8 cellular contexts compared by ENCODE assay signal in the genomic region with DNA sequence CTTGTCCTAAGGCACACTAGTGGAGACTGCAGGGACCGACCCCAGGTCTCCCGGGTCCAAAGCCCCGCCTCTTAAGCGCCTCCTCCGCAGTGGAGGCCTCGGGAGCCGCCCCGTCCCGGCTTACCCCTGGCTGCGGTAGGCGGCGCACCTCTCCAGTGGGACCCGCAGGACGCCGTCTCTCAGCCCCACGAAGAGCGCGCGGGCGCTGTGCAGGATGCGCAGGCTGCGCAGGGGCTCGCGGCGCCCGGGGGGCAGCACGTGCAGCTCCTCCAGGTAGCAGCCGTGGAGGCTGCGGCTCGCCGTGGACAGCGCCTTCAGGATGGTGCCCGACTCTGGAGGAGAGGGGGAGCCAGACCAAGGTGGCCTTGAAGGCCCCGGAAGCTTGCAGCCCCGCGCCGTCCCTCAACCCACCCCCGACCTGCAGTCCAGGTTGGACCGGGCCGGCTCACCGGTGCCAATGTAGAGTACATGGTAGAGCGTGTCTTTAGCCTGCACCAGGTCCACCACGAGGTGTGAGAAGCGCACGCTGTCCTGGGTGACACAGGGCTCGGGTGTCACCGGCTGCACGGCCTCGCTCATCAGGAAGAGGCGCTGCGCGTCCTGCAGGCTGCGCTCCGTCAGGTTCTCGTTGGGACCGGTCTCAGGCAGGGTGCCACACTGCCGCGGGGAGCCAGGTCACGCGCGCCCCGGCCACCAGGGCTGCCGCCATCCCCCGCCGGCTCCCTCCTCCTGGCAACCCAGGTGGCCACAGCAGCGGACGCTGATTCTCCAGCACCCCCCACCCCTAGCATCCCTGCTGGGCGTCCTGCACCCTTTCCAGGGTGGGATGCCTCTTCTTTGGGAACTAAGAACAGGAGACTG.
DNase-seq lines count a peak whose midpoint lies in the region; ATAC-seq and TF ChIP-seq lines count a peak whose summit lies in the region.

No MANE protein-coding gene starts in this region.

- H3K4me1 ChIP-seq in mucosa of descending colon (ENCODE audit: low read depth), result peaks cover 7% of the 10 kb centered on the region

- no peaks in the 10 kb centered on the region for H3K9me3 Mint-ChIP-seq in activated T-helper 17 cell treated with anti-CD3 and anti-CD28 coated beads, Interleukin-2, amount 50 U/mL, for 72 hours

- H3K4me1 Mint-ChIP-seq in activated T-helper 17 cell treated with anti-CD3 and anti-CD28 coated beads, Interleukin-2, amount 50 U/mL, for 72 hours, result no peaks in the 10 kb centered on the region

- H3K9me3 ChIP-seq in mucosa of descending colon, result no peaks in the 10 kb centered on the region

- peak overlapping the region; percentile 15 for H3K4me3 Mint-ChIP-seq in activated T-helper 17 cell treated with anti-CD3 and anti-CD28 coated beads, Interleukin-2, amount 50 U/mL, for 72 hours

- H3K36me3 ChIP-seq in mucosa of descending colon (ENCODE audit: low read depth), result no peaks in the 10 kb centered on the region

- H3K36me3 Mint-ChIP-seq in activated T-helper 17 cell treated with anti-CD3 and anti-CD28 coated beads, Interleukin-2, amount 50 U/mL, for 72 hours (ENCODE audit: low read depth), result no peaks in the 10 kb centered on the region

- peaks cover 5% of the 10 kb centered on the region for H3K27me3 Mint-ChIP-seq in activated T-helper 17 cell treated with anti-CD3 and anti-CD28 coated beads, Interleukin-2, amount 50 U/mL, for 72 hours

- H3K27ac Mint-ChIP-seq in activated T-helper 17 cell treated with anti-CD3 and anti-CD28 coated beads, Interleukin-2, amount 50 U/mL, for 72 hours, result no peak overlapping the region

- ATAC-seq in HG02623 (IDR thresholded peaks at IDR 0.05; ENCODE audit: unreplicated experiment) (peak; percentile 45), mucosa of descending colon (peak; percentile 64), HG03045 (IDR thresholded peaks at IDR 0.05; ENCODE audit: unreplicated experiment) (no peak)
- peak; percentile 61 for ATAC-seq in activated T-helper 17 cell treated with anti-CD3 and anti-CD28 coated beads, Interleukin-2, amount 50 U/mL, for 72 hours (replicated peaks)

- DNase-seq in GM12865 (ENCODE audit: low read depth), result peak; percentile 40
- peak in 1 of 3 donors; percentile 35 for DNase-seq in mucosa of descending colon
- DNase-seq in 8988T, result no peak
- no peak for DNase-seq in NCI-H82 (lab: John Stamatoyannopoulos, UW)
- no peak for DNase-seq in T-helper 9 cell

- TF ChIP-seq CTCF in GM12865 (IDR thresholded peaks at IDR 0.05; ENCODE audit: insufficient read depth, low read depth, low read length, missing control alignments), result peak; percentile 11
- no peak for TF ChIP-seq CTCF in mucosa of descending colon (IDR thresholded peaks at IDR 0.05)

- H3K4me3 ChIP-seq in GM12865 (ENCODE audit: low read depth, low read length) (no peak overlapping the region; the same call in 1 of the 2 replicates), mucosa of descending colon (no peak overlapping the region)

- intact Hi-C loops in mucosa of descending colon (cut with DNase I, micrococcal nuclease), result no loop called here
